23 cellular contexts compared by ENCODE assay signal in genomic region chr20:41996951-41997350, GRCh38.
A peak's percentile ranks its signal among the peaks of the same experiment; 100 is the strongest.
DNase-seq lines count a peak whose midpoint lies in the region; ATAC-seq and TF ChIP-seq lines count a peak whose summit lies in the region.
"Had no signal": no experiment of that assay in that cellular context is flagged by ENCODE, and none has a peak within 500 bp of the region (broad histone marks: within the 10 kb centered on the region; RNA-seq: fewer than 3 reads in every experiment).

No MANE protein-coding gene starts in this region.

- no peak for TF ChIP-seq CTCF in right atrium auricular region (IDR thresholded peaks at IDR 0.05)
- no peak for TF ChIP-seq CTCF in BE2C (IDR thresholded peaks at IDR 0.05; ENCODE audit: low read depth, low read length)

- H3K27me3 ChIP-seq in right atrium auricular region (no peaks in the 10 kb centered on the region), BE2C (no peaks in the 10 kb centered on the region)
- H3K27me3 ChIP-seq: BLaER1 had no signal

- H3K36me3 ChIP-seq in right atrium auricular region (no peaks in the 10 kb centered on the region), BE2C (no peaks in the 10 kb centered on the region)
- H3K36me3 ChIP-seq: BLaER1 had no signal

- H3K9me3 ChIP-seq in right atrium auricular region (no peaks in the 10 kb centered on the region), BE2C (peaks cover 5% of the 10 kb centered on the region; the same call in 1 of the 2 replicates)
- H3K9me3 ChIP-seq: A549 had no signal

- ATAC-seq in Right ventricle myocardium inferior, result peak; percentile 72
- peak; percentile 23 to 41 for ATAC-seq in left cardiac atrium
- ATAC-seq in left ventricle myocardium superior, result peak; percentile 68
- ATAC-seq: A549, GM12878 had no signal

- H3K4me1 ChIP-seq in right atrium auricular region (no peaks in the 10 kb centered on the region), BE2C (no peaks in the 10 kb centered on the region)
- H3K4me1 ChIP-seq: A549 had no signal

- H3K27ac ChIP-seq in right atrium auricular region, result no peak overlapping the region
- H3K27ac ChIP-seq: 22Rv1, A549, BLaER1 had no signal

- H3K4me3 ChIP-seq in right atrium auricular region, result no peak overlapping the region
- no peak overlapping the region for H3K4me3 ChIP-seq in BE2C (ENCODE audit: low read depth, low read length)
- H3K4me3 ChIP-seq: A549, BLaER1, GM12878 had no signal

- intact Hi-C loops in Right ventricle myocardium inferior (cut with DNase I) (no loop called here), cardiac septum (cut with DNase I) (no loop called here), left cardiac atrium (cut with DNase I) (no loop called here), left ventricle myocardium superior (cut with micrococcal nuclease) (no loop called here)

- DNase-seq in Right ventricle myocardium inferior (ENCODE audit: missing footprints) (no peak), cardiac septum (ENCODE audit: low spot score) (no peak), left cardiac atrium (no peak), right atrium auricular region (ENCODE audit: low spot score) (no peak), left ventricle myocardium superior (no peak), BE2C (no peak)
- DNase-seq: AML-193; C1 segment of cervical spinal cord; CD4-positive, alpha-beta memory T cell; CD4-positive, CD25-positive, alpha-beta regulatory T cell; CD8-positive, alpha-beta memory T cell; COR-L47; DMS 273 treated with DMSO at 0.1 percent for 48 hours; DMS153; DMS53; DMS79; DND-41; EL; GDM1 had no signal
